1 cellular context compared by ENCODE assay signal in genomic region chr2:174607989-174608865, GRCh38.
A peak's percentile ranks its signal among the peaks of the same experiment; 100 is the strongest.
TF ChIP-seq lines count a peak whose summit lies in the region.

No MANE protein-coding gene starts in this region.

TF ChIP-seq in GM12878, 131 proteins besides CTCF, POLR2A, EP300 and RAD21 (continued from another document and continues in another):
- TF ChIP-seq CUX1 (IDR thresholded peaks at IDR 0.05; ENCODE audit: insufficient replicate concordance, low read depth, low read length) (peak; percentile 96), IKZF1 (conservative IDR thresholded peaks at IDR 0.05) (peak; percentile 57), ZNF687 (IDR thresholded peaks at IDR 0.05) (0 out of 2 replicates have a peak, but pooled peaks have one; percentile 70), EGR1 (IDR thresholded peaks at IDR 0.05; ENCODE audit: borderline replicate concordance in 1 of 2, low read depth in 2 of 2, low read length in 2 of 2) (no peak), E2F4 (IDR thresholded peaks at IDR 0.05; ENCODE audit: low read depth, low read length) (no peak), PAX5 (IDR thresholded peaks at IDR 0.05; ENCODE audit: borderline replicate concordance, low read depth, low read length) (peak; percentile 34; the same call in 1 of the 2 replicates), SKIL (IDR thresholded peaks at IDR 0.05; ENCODE audit: low read depth, poor library complexity, severe bottlenecking) (no peak), DPF2 (IDR thresholded peaks at IDR 0.05) (0 out of 2 replicates have a peak, but pooled peaks have one; percentile 24), ZBTB4 (CRISPR knock-in tag; IDR thresholded peaks at IDR 0.05) (no peak), PRDM15 (CRISPR knock-in tag; IDR thresholded peaks at IDR 0.05) (no peak), GATAD2B (conservative IDR thresholded peaks at IDR 0.05; ENCODE audit: low read depth) (peak; percentile 75; the same call in 1 of the 2 replicates), ATF2 (IDR thresholded peaks at IDR 0.05; ENCODE audit: low read length) (peak; percentile 77), IKZF2 (IDR thresholded peaks at IDR 0.05) (peak; percentile 60 to 62; a peak in 3 of 4 replicates), USF2 (IDR thresholded peaks at IDR 0.05; ENCODE audit: borderline replicate concordance, low read depth, low read length) (no peak), RELA (IDR thresholded peaks at IDR 0.05; ENCODE audit: borderline replicate concordance, partially characterized antibody) (peak; percentile 85), SMAD5 (IDR thresholded peaks at IDR 0.05; ENCODE audit: low read depth) (no peak), MTA2 (IDR thresholded peaks at IDR 0.05; ENCODE audit: low read depth) (peak; percentile 58), BCL11A (IDR thresholded peaks at IDR 0.05; ENCODE audit: low read depth, low read length) (peak; percentile 58; the same call in 1 of the 2 replicates), BCL3 (IDR thresholded peaks at IDR 0.05; ENCODE audit: borderline replicate concordance, insufficient read depth, low read depth, low read length, poor library complexity, severe bottlenecking) (peak; percentile 72), YY1 (IDR thresholded peaks at IDR 0.05; ENCODE audit: low read depth, low read length) (peak; percentile 50; the same call in 1 of the 2 replicates), NBN (IDR thresholded peaks at IDR 0.05) (peak; percentile 41; the same call in 1 of the 2 replicates), SRF (IDR thresholded peaks at IDR 0.05; ENCODE audit: low read depth in 2 of 2, low read length in 2 of 2) (0 out of 4 replicates have a peak, but pooled peaks of 1 of the 2 experiments have one; percentile 4), EED (IDR thresholded peaks at IDR 0.05; ENCODE audit: low read depth) (peak; percentile 66), TCF12 (IDR thresholded peaks at IDR 0.05; ENCODE audit: low read depth, low read length) (0 out of 2 replicates have a peak, but pooled peaks have one; percentile 31), SPI1 (IDR thresholded peaks at IDR 0.05; ENCODE audit: borderline replicate concordance, insufficient read depth, low read depth, low read length) (peak; percentile 24; the same call in 1 of the 2 replicates), MEF2B (IDR thresholded peaks at IDR 0.05; ENCODE audit: partially characterized antibody, poor library complexity, severe bottlenecking) (peak; percentile 94), CHD1 (IDR thresholded peaks at IDR 0.05; ENCODE audit: low read depth, low read length) (0 out of 2 replicates have a peak, but pooled peaks have one; percentile 74), MEF2A (IDR thresholded peaks at IDR 0.05; ENCODE audit: insufficient read depth, low read depth, low read length) (0 out of 2 replicates have a peak, but pooled peaks have one; percentile 12)
